ENCODE assay signal across 18 cellular contexts in the genomic region with DNA sequence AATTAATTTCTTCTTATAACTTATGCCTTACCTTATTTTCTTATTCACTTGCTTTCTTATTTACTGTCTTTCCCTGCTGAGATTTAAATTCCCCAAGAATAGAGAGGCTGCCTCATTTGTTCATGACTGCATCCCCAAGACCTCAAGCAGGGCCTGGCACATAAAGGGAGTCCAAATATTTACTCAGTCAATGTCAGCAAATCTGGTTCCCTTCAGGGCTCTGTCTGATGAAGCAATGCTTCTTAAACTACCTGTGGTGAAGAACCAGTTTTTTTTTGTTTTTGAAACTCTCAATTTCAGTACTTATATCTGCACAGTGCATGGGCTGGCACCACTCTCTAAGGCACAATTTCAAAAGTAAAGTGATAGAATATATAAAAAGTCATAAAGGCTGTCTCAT.
DNase-seq lines count a peak whose midpoint lies in the region; ATAC-seq lines count a peak whose summit lies in the region.
"Had no signal": no experiment of that assay in that cellular context is flagged by ENCODE, and none has a peak within 500 bp of the region (broad histone marks: within the 10 kb centered on the region; RNA-seq: fewer than 3 reads in every experiment).

No MANE protein-coding gene starts in this region.

- DNase-seq in SIG-M5 treated with dmso at 0.1 percent for 504 hours (lab: John Stamatoyannopoulos, UW; ENCODE audit: unreplicated experiment): peak; percentile 21
- DNase-seq in SIG-M5 (lab: John Stamatoyannopoulos, UW): no peak
- peak; percentile 1 for DNase-seq in DMS53 treated with DMSO at 0.1 percent for 48 hours (lab: John Stamatoyannopoulos, UW; ENCODE audit: unreplicated experiment)
- peak; percentile 1 for DNase-seq in NCI-H748 treated with DMSO at 0.1 percent for 48 hours (lab: John Stamatoyannopoulos, UW)
- DNase-seq in effector CD4-positive, alpha-beta T cell: no peak
- no peak for DNase-seq in UCSD-AML1 (lab: John Stamatoyannopoulos, UW; ENCODE audit: unreplicated experiment)
- DNase-seq: CD4-positive, CD25-positive, alpha-beta regulatory T cell; CD8-positive, alpha-beta memory T cell; COR-L47; DMS 273 treated with DMSO at 0.1 percent for 48 hours; DMS79; GDM1; GOT3; H7; HFFc6; IMR-90 had no signal

- no peak for ATAC-seq in GM18520 (IDR thresholded peaks at IDR 0.05; ENCODE audit: unreplicated experiment)
- ATAC-seq: HCT116 had no signal

Comparison
In these comparisons a context has a peak if more than half of its experiments do, and no peak if none do; other contexts are left out.
1. DNase-seq: peak in SIG-M5 treated with dmso at 0.1 percent for 504 hours (single experiment), DMS53 treated with DMSO at 0.1 percent for 48 hours (single experiment) and NCI-H748 treated with DMSO at 0.1 percent for 48 hours (single experiment); none in SIG-M5 (single experiment), effector CD4-positive, alpha-beta T cell (single experiment) and UCSD-AML1 (single experiment).